In the genomic region with DNA sequence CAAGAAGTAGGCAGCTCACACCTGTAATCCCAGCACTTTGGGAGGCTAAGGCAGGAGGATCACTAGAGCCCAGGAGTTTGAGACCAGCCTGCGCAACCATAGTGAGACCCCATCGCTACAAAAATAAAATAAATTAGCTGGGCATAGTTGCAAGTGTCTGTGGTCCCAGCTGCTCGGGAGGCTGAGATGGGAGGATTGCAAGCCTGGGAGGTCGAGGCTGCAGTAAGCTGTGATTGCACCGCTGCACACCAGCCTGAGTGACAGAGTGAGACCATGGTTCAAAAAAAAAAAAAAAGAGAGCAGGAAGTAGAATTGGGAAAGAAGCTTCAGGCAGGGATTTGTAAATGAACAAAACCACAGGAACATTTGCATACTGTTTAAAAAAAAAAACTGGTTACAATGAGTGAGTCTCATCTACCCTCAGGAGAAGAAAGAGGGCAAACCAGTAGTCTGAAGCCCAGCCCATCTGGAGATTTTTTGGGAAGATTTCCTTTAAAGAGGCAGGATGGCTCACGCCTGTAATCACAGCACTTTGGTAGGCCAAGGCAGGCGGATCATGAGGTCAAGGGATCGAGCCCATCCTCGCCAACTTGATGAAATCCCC, we compare ENCODE assay signal across 18 cellular contexts. TPM values are rescaled to one million over a fixed set of nuclear protein-coding genes. Genes with fewer than 3 reads are reported as not detected.
DNase-seq lines count a peak whose midpoint lies in the region; TF ChIP-seq lines count a peak whose summit lies in the region.
"Had no signal": no experiment of that assay in that cellular context is flagged by ENCODE, and none has a peak within 500 bp of the region (broad histone marks: within the 10 kb centered on the region; RNA-seq: fewer than 3 reads in every experiment).

No MANE protein-coding gene starts in this region.

- no peak overlapping the region for H3K27ac ChIP-seq in mesenchymal stem cell (ENCODE audit: low read length, poor library complexity, severe bottlenecking)
- no peak overlapping the region for H3K27ac ChIP-seq in ascending aorta
- H3K27ac ChIP-seq in WERI-Rb-1 = no peak overlapping the region

- intact Hi-C loops in ascending aorta (cut with DNase I) = no loop called here

- no peak overlapping the region for H4K91ac ChIP-seq in mesenchymal stem cell (ENCODE audit: low read length)

- H3K14ac ChIP-seq in mesenchymal stem cell (ENCODE audit: low read length in 2 of 2) = no peak overlapping the region

- no peaks in the 10 kb centered on the region for H3K27me3 ChIP-seq in mesenchymal stem cell (ENCODE audit: control insufficient read depth in 1 of 2, insufficient read depth in 1 of 2, low read length in 2 of 2)
- H3K27me3 ChIP-seq in ascending aorta = no peaks in the 10 kb centered on the region
- no peaks in the 10 kb centered on the region for H3K27me3 ChIP-seq in WERI-Rb-1 (ENCODE audit: insufficient read depth, low read depth, severe bottlenecking)
- H3K27me3 ChIP-seq: heart right ventricle had no signal

- H3K9ac ChIP-seq in mesenchymal stem cell (ENCODE audit: low read length) = no peak overlapping the region

- no peak overlapping the region for H3K4me2 ChIP-seq in mesenchymal stem cell (ENCODE audit: low read length, poor library complexity, severe bottlenecking)

- H2AFZ ChIP-seq in mesenchymal stem cell (ENCODE audit: low read depth, low read length) = no peak overlapping the region

- no peak overlapping the region for H4K8ac ChIP-seq in mesenchymal stem cell (ENCODE audit: low read length)

- no peak overlapping the region for H3K18ac ChIP-seq in mesenchymal stem cell (ENCODE audit: low read depth in 1 of 2, low read length in 2 of 2)

- 97% methylated on average over 9 of the region's 9 CpGs for WGBS in mesenchymal stem cell

- TF ChIP-seq POLR2A in NB4 (IDR thresholded peaks at IDR 0.05; ENCODE audit: extremely low read depth, insufficient read length) = no peak

- no peaks in the 10 kb centered on the region for H3K79me1 ChIP-seq in mesenchymal stem cell (replicated peaks; ENCODE audit: low read length, poor library complexity, severe bottlenecking)

- no peak overlapping the region for H2BK120ac ChIP-seq in mesenchymal stem cell (ENCODE audit: low read depth, low read length)

- H2BK5ac ChIP-seq in mesenchymal stem cell (ENCODE audit: low read depth, low read length, poor library complexity, severe bottlenecking) = no peak overlapping the region

- H3K4me3 ChIP-seq in NB4 (ENCODE audit: low read depth, low read length) (no peak overlapping the region), mesenchymal stem cell (ENCODE audit: insufficient read depth in 1 of 2, low read depth in 1 of 2, low read length in 2 of 2) (no peak overlapping the region), ascending aorta (no peak overlapping the region), WERI-Rb-1 (ENCODE audit: low read depth, low read length) (no peak overlapping the region)
- H3K4me3 ChIP-seq: heart right ventricle had no signal

- H3K23ac ChIP-seq in mesenchymal stem cell (ENCODE audit: low read length in 2 of 2) = no peak overlapping the region

- H3K9me3 ChIP-seq in mesenchymal stem cell (ENCODE audit: control insufficient read depth, low read length) = no peaks in the 10 kb centered on the region
- H3K9me3 ChIP-seq in ascending aorta = no peaks in the 10 kb centered on the region
- no peaks in the 10 kb centered on the region for H3K9me3 ChIP-seq in WERI-Rb-1 (ENCODE audit: severe bottlenecking)
- H3K9me3 ChIP-seq: heart right ventricle had no signal

- H3K4me1 ChIP-seq in mesenchymal stem cell (ENCODE audit: control insufficient read depth, insufficient read depth, low read depth, low read length) = no peaks in the 10 kb centered on the region
- H3K4me1 ChIP-seq in ascending aorta = no peaks in the 10 kb centered on the region

- H2BK15ac ChIP-seq in mesenchymal stem cell (ENCODE audit: low read depth, poor library complexity, severe bottlenecking) = no peak overlapping the region

- DNase-seq in ELF-1 (ENCODE audit: low read depth, low spot score) (peak; percentile 60), NB4 (ENCODE audit: low read depth) (peak; percentile 18), astrocyte of the hippocampus (ENCODE audit: low read depth, low spot score) (peak; percentile 18), mesenchymal stem cell (peak; percentile 27), ascending aorta (ENCODE audit: low spot score in 2 of 2) (no peak), WERI-Rb-1 (no peak), midbrain (lab: John Stamatoyannopoulos, UW) (no peak), KG1 (lab: John Stamatoyannopoulos, UW) (no peak)
- DNase-seq: activated CD8-positive, alpha-beta memory T cell treated with anti-CD3 and anti-CD28 coated beads, Interleukin-2, amount 10 ng/mL, durations not matched to agents 7 days and 5 days; activated naive CD4-positive, alpha-beta T cell treated with anti-CD3 and anti-CD28 coated beads, Interleukin-2, amount 50 U/mL, for 16 hours; AML-193; caudate nucleus; DMS79 treated with DMSO at 0.1 percent for 48 hours; heart right ventricle; kidney glomerular epithelial cell; NCI-H146; NCI-H748 treated with DMSO at 0.1 percent for 48 hours; SHP77 had no signal

- no peaks in the 10 kb centered on the region for H3K36me3 ChIP-seq in mesenchymal stem cell (ENCODE audit: control insufficient read depth in 1 of 2, insufficient read depth in 2 of 2, low read depth in 1 of 2, low read length in 2 of 2)
- peaks cover 0 to 8% of the 10 kb centered on the region in 2 donors for H3K36me3 ChIP-seq in ascending aorta
- H3K36me3 ChIP-seq in WERI-Rb-1 = no peaks in the 10 kb centered on the region

- H2BK12ac ChIP-seq in mesenchymal stem cell (ENCODE audit: low read length in 2 of 2) = no peak overlapping the region

- TF ChIP-seq CTCF in NB4 (IDR thresholded peaks at IDR 0.05; ENCODE audit: low read depth, low read length) = no peak
- TF ChIP-seq CTCF in ascending aorta (IDR thresholded peaks at IDR 0.05) = no peak
- TF ChIP-seq CTCF in WERI-Rb-1 (IDR thresholded peaks at IDR 0.05; ENCODE audit: low read depth, low read length) = no peak

- H2AK5ac ChIP-seq in mesenchymal stem cell (ENCODE audit: low read length, severe bottlenecking) = no peak overlapping the region

- H3K4ac ChIP-seq in mesenchymal stem cell (ENCODE audit: low read depth in 1 of 2, low read length in 2 of 2) = no peak overlapping the region

RNA-seq across cellular contexts. Expression of gene MPV17L, which starts 7.9 kb away (rescaled TPM):
- 0.33 TPM for polyA plus RNA-seq in mesenchymal stem cell (2013, experiment 1 of 2)
- polyA plus RNA-seq in mesenchymal stem cell (2013, experiment 2 of 2) = 0.36 TPM
- total RNA-seq in ascending aorta = 0.75 TPM

RNA-seq across cellular contexts. Expression of gene NPIPA5, which starts 25.4 kb away (rescaled TPM):
- polyA plus RNA-seq in mesenchymal stem cell (2013, experiment 1 of 2) = 0.10 TPM
- 0.14 TPM for polyA plus RNA-seq in mesenchymal stem cell (2013, experiment 2 of 2)
- total RNA-seq in ascending aorta = not detected

RNA-seq across cellular contexts. Expression of gene BMERB1, which starts 30.9 kb away (rescaled TPM):
- 34.5 TPM for polyA plus RNA-seq in mesenchymal stem cell (2013, experiment 1 of 2)
- 34.0 TPM for polyA plus RNA-seq in mesenchymal stem cell (2013, experiment 2 of 2)
- 45.4 TPM for total RNA-seq in ascending aorta

Comparison
In these comparisons a context has a peak if more than half of its experiments do, and no peak if none do; other contexts are left out.
1. DNase-seq: peak in ELF-1 (single experiment), NB4 (single experiment), astrocyte of the hippocampus (single experiment) and mesenchymal stem cell (single experiment); none in ascending aorta (0 of 2), WERI-Rb-1 (single experiment), midbrain (single experiment) and KG1 (single experiment).